In genomic region chr7:111730476-111731300, GRCh38 we compare ENCODE assay signal across 8 cellular contexts.
DNase-seq lines count a peak whose midpoint lies in the region; ATAC-seq and TF ChIP-seq lines count a peak whose summit lies in the region.

No MANE protein-coding gene starts in this region.

- peak overlapping the region; percentile 17; the same call in 1 of the 2 replicates for H3K4me2 ChIP-seq in OCI-LY7 (ENCODE audit: low read length)

- H3K9me2 ChIP-seq in OCI-LY7 (ENCODE audit: insufficient read depth, low read length) = no peaks in the 10 kb centered on the region

- TF ChIP-seq CTCF in A673 (conservative IDR thresholded peaks at IDR 0.05; ENCODE audit: low read depth, low read length) = peak; percentile 73
- peak; percentile 80 for TF ChIP-seq CTCF in OCI-LY7 (conservative IDR thresholded peaks at IDR 0.05; ENCODE audit: low read length)
- TF ChIP-seq CTCF in fibroblast of mammary gland (conservative IDR thresholded peaks at IDR 0.05; ENCODE audit: control insufficient read depth, insufficient read depth, low read depth, low read length) = peak; percentile 57

- H3K36me3 ChIP-seq in A673 (ENCODE audit: insufficient read depth, low read length, poor library complexity, severe bottlenecking) (no peaks in the 10 kb centered on the region), OCI-LY7 (ENCODE audit: insufficient read depth, low read length) (no peaks in the 10 kb centered on the region)

- no peaks in the 10 kb centered on the region for H3K27me3 ChIP-seq in A673 (replicated peaks; ENCODE audit: insufficient read depth, low read depth, low read length, poor library complexity)

- POLR2A ChIA-PET in A673 (lab: Charles Lee; ENCODE audit: low non-redundant PET) (no interaction called here), OCI-LY7 (lab: Charles Lee) (interaction anchor here (0.5 to 0.6 kb wide), 2 partner anchors 524 to 1957 kb away, joined by 4 to 6 read pairs; no protein-coding TSS in a partner anchor)

- no peak overlapping the region for H3K4me3 Mint-ChIP-seq in immature natural killer cell

- H3K4me3 ChIP-seq in A673 (ENCODE audit: low read depth, low read length, poor library complexity, severe bottlenecking) (no peak overlapping the region), OCI-LY7 (ENCODE audit: low read depth, low read length, poor library complexity, severe bottlenecking) (no peak overlapping the region), fibroblast of mammary gland (ENCODE audit: control insufficient read depth, low read depth, low read length) (no peak overlapping the region)

- H3K4me1 Mint-ChIP-seq in immature natural killer cell = no peaks in the 10 kb centered on the region

- H3K4me1 ChIP-seq in A673 (ENCODE audit: insufficient read depth, low read length, poor library complexity, severe bottlenecking) = no peaks in the 10 kb centered on the region
- no peaks in the 10 kb centered on the region for H3K4me1 ChIP-seq in OCI-LY7 (ENCODE audit: insufficient read depth, low read length, poor library complexity, severe bottlenecking)

- H4K20me1 ChIP-seq in OCI-LY7 (ENCODE audit: insufficient read depth, low read length) = no peaks in the 10 kb centered on the region

- intact Hi-C loops in A673 (cut with micrococcal nuclease; ENCODE audit: unreplicated experiment) = loop anchor here (5.0 kb wide), 3 partner anchors 243 to 638 kb away; partner anchors contain the start of gene LRRN3
- intact Hi-C loops in OCI-LY7 (cut with micrococcal nuclease; ENCODE audit: unreplicated experiment) = loop anchor here (10.0 kb wide), 1 partner anchor 416 kb away; no protein-coding TSS in a partner anchor

- DNase-seq in A673 (ENCODE audit: low spot score) = peak; percentile 61
- peak; percentile 43 for DNase-seq in OCI-LY7 (ENCODE audit: low spot score)
- DNase-seq in fibroblast of mammary gland (ENCODE audit: low read depth) = peak; percentile 54
- no peak for DNase-seq in NCI-H2029 treated with DMSO at 0.1 percent for 48 hours (lab: John Stamatoyannopoulos, UW)
- DNase-seq in immature natural killer cell = no peak
- DNase-seq in DMS79 treated with DMSO at 0.1 percent for 48 hours (lab: John Stamatoyannopoulos, UW) = no peak

- H3K9me3 ChIP-seq in A673 (ENCODE audit: low read depth, low read length, poor library complexity, severe bottlenecking) = no peaks in the 10 kb centered on the region
- H3K9me3 ChIP-seq in OCI-LY7 (ENCODE audit: low read length) = no peaks in the 10 kb centered on the region

- H3K79me2 ChIP-seq in OCI-LY7 (ENCODE audit: insufficient read depth, low read depth, low read length) = no peaks in the 10 kb centered on the region

- no peaks in the 10 kb centered on the region for H3K9me3 Mint-ChIP-seq in immature natural killer cell

- no peaks in the 10 kb centered on the region for H3K36me3 Mint-ChIP-seq in immature natural killer cell

- BruUV-seq in A673 (replicated peaks; lab: Mats Ljungman, UMichigan) = no TSS peak
- BruUV-seq in OCI-LY7 (replicated peaks; lab: Mats Ljungman, UMichigan) = no TSS peak

- ATAC-seq in GM18498 (IDR thresholded peaks at IDR 0.05; ENCODE audit: unreplicated experiment) (peak; percentile 57), HG03135 (IDR thresholded peaks at IDR 0.05; ENCODE audit: unreplicated experiment) (peak; percentile 57)

- H2AFZ ChIP-seq in OCI-LY7 (ENCODE audit: low read length) = no peak overlapping the region

- H3K27ac ChIP-seq in A673 (ENCODE audit: low read depth, low read length, poor library complexity, severe bottlenecking) (no peak overlapping the region), OCI-LY7 (ENCODE audit: low read depth, low read length, poor library complexity, severe bottlenecking) (no peak overlapping the region)

- CTCF ChIA-PET in A673 (lab: Charles Lee) (no interaction called here), OCI-LY7 (lab: Charles Lee; ENCODE audit: unreplicated experiment) (no interaction called here)

- H3K27ac Mint-ChIP-seq in immature natural killer cell = no peak overlapping the region

- H3K27me3 Mint-ChIP-seq in immature natural killer cell (ENCODE audit: low read depth in 3 of 3) = no peaks in the 10 kb centered on the region

Comparison
In these comparisons a context has a peak if more than half of its experiments do, and no peak if none do; other contexts are left out.
1. DNase-seq: peak in A673 (single experiment), OCI-LY7 (single experiment) and fibroblast of mammary gland (single experiment); none in NCI-H2029 treated with DMSO at 0.1 percent for 48 hours (single experiment), immature natural killer cell (0 of 3) and DMS79 treated with DMSO at 0.1 percent for 48 hours (single experiment).
2. Peak in every context shown above with its lines, with median percentiles within 50 percentile points of each other: CTCF ChIP-seq.